ENCODE assay signal across 1 cellular context in genomic region chr16:72025404-72026114, GRCh38.
TF ChIP-seq lines count a peak whose summit lies in the region.

No MANE protein-coding gene starts in this region.

TF ChIP-seq in HepG2, 621 proteins besides CTCF, POLR2A, EP300 and RAD21:
- TF ChIP-seq ZFP37 (CRISPR knock-in tag; IDR thresholded peaks at IDR 0.05; ENCODE audit: borderline replicate concordance) (no peak), ZNF780A (CRISPR knock-in tag; IDR thresholded peaks at IDR 0.05) (no peak), RNF219 (CRISPR knock-in tag; IDR thresholded peaks at IDR 0.05) (no peak), TEAD3 (CRISPR knock-in tag; optimal IDR thresholded peaks at IDR 0.05; ENCODE audit: borderline replicate concordance) (peak; percentile 24), SAP130 (CRISPR knock-in tag; IDR thresholded peaks at IDR 0.05; ENCODE audit: low read depth) (0 out of 2 replicates have a peak, but pooled peaks have one; percentile 28), ZNF687 (CRISPR knock-in tag; IDR thresholded peaks at IDR 0.05) (peak; percentile 54), ZSCAN22 (CRISPR knock-in tag; IDR thresholded peaks at IDR 0.05) (no peak), ZBTB7B (CRISPR knock-in tag; IDR thresholded peaks at IDR 0.05) (0 out of 2 replicates have a peak, but pooled peaks have one; percentile 22), ZSCAN25 (CRISPR knock-in tag; IDR thresholded peaks at IDR 0.05) (peak; percentile 8; the same call in 1 of the 2 replicates), TSC22D2 (CRISPR knock-in tag; IDR thresholded peaks at IDR 0.05; ENCODE audit: borderline replicate concordance) (0 out of 2 replicates have a peak, but pooled peaks have one; percentile 17), ZBTB38 (CRISPR knock-in tag; IDR thresholded peaks at IDR 0.05) (peak; percentile 70; the same call in 1 of the 2 replicates), HDAC1 (CRISPR knock-in tag; IDR thresholded peaks at IDR 0.05) (0 out of 2 replicates have a peak, but pooled peaks have one; percentile 21), SOX13 (IDR thresholded peaks at IDR 0.05) (no peak), SOX13 (CRISPR knock-in tag; conservative IDR thresholded peaks at IDR 0.05 in 1 of 2, IDR thresholded peaks at IDR 0.05 in 1 of 2) (no peak), EEA1 (CRISPR knock-in tag; IDR thresholded peaks at IDR 0.05; ENCODE audit: borderline replicate concordance) (no peak), THAP7 (CRISPR knock-in tag; IDR thresholded peaks at IDR 0.05) (no peak), ZHX1 (CRISPR knock-in tag; IDR thresholded peaks at IDR 0.05; ENCODE audit: low read depth) (0 out of 2 replicates have a peak, but pooled peaks have one; percentile 42)
